Comparison of ENCODE assay signal across 13 cellular contexts in the genomic region with DNA sequence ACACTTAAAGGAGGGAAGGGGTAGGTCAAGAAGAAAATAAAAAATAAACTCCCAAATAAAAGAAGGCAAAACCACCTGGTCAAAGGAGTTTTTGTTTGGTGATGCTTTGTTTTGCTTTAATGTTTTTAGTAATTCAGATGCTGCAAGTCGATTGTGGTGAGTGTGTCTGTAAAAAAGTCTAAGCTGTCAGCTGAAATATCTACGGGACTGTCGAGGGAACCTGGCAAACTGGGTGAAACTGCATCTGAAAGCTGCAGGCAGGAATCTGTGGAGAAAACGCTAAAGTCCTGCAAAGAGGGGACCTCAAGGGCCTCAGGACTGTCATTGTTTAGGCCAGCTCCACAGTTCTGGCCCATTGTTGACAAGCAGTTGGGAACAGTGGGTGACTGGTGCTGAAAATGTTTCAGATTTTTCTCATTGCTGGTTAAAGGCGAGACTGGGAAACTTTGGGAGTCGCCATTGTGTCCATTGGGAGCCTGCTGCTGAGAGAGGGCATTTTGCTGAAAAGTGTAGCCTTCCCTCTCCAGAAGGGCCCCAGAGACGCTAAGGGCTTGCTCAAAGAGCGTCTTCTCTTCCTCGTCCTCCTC. TPM values are rescaled to one million over a fixed set of nuclear protein-coding genes. Genes with fewer than 3 reads are reported as not detected.
DNase-seq lines count a peak whose midpoint lies in the region; ATAC-seq and TF ChIP-seq lines count a peak whose summit lies in the region.
"Had no signal": no experiment of that assay in that cellular context is flagged by ENCODE, and none has a peak within 500 bp of the region (broad histone marks: within the 10 kb centered on the region; RNA-seq: fewer than 3 reads in every experiment).

No MANE protein-coding gene starts in this region.

- H3K4me3 Mint-ChIP-seq in CD8-positive, alpha-beta T cell = no peak overlapping the region

- no peak overlapping the region for H3K27ac Mint-ChIP-seq in CD8-positive, alpha-beta T cell

- intact Hi-C loops in sigmoid colon (cut with DNase I) (loop anchor here (5.0 kb wide), 1 partner anchor 67 kb away; the partner anchor contains the start of gene HOXA9), A673 (cut with micrococcal nuclease; ENCODE audit: unreplicated experiment) (no loop called here)
- intact Hi-C loops in CD8-positive, alpha-beta T cell (cut with DNase I, micrococcal nuclease) = no loop called here

- CTCF ChIA-PET in HEK293 (lab: Yijun Ruan, JAX) (interaction anchor here (0.9 kb wide), 1 partner anchor 43 kb away, joined by 3 read pairs; the partner anchor contains the start of gene HOXA5), A673 (lab: Charles Lee) (no interaction called here)
- CTCF ChIA-PET in CD8-positive, alpha-beta T cell (lab: Charles Lee) = no interaction called here

- no peak for DNase-seq in brain microvascular endothelial cell
- DNase-seq in sigmoid colon = no peak
- no peak for DNase-seq in A673 (ENCODE audit: low spot score)
- DNase-seq in NAMALWA (ENCODE audit: low spot score) = no peak
- DNase-seq in DMS53 (lab: John Stamatoyannopoulos, UW) = no peak
- DNase-seq in CD8-positive, alpha-beta T cell = no peak
- DNase-seq: activated naive CD4-positive, alpha-beta T cell treated with anti-CD3 and anti-CD28 coated beads, Interleukin-2, amount 50 U/mL, for 16 hours; NCI-H187; T-helper 2 cell had no signal

- H3K9me3 ChIP-seq in HEK293 (ENCODE audit: control insufficient read depth, insufficient read depth, low read depth, low read length) (no peaks in the 10 kb centered on the region), iPS-18c (ENCODE audit: control insufficient read depth, insufficient read depth, low read length) (peaks cover 2% of the 10 kb centered on the region), sigmoid colon (no peaks in the 10 kb centered on the region), A673 (ENCODE audit: low read depth, low read length, poor library complexity, severe bottlenecking) (no peaks in the 10 kb centered on the region)
- no peaks in the 10 kb centered on the region for H3K9me3 ChIP-seq in CD8-positive, alpha-beta T cell (ENCODE audit: low read length)

- H3K27ac ChIP-seq in HEK293 (ENCODE audit: extremely low read depth, low read depth, low read length) (no peak overlapping the region), brain microvascular endothelial cell (no peak overlapping the region), sigmoid colon (peak overlapping the region; percentile 93 to 99 (median 94)), A673 (ENCODE audit: low read depth, low read length, poor library complexity, severe bottlenecking) (no peak overlapping the region)
- H3K27ac ChIP-seq in CD8-positive, alpha-beta T cell (ENCODE audit: low read depth, low read length) = no peak overlapping the region
- H3K27ac ChIP-seq: BLaER1 had no signal

- POLR2A ChIA-PET in HEK293 (lab: Yijun Ruan, JAX) (interaction anchor here (1.2 kb wide), 1 partner anchor 31 kb away, joined by 4 read pairs; no protein-coding TSS in a partner anchor), A673 (lab: Charles Lee; ENCODE audit: low non-redundant PET) (no interaction called here)
- POLR2A ChIA-PET in CD8-positive, alpha-beta T cell (lab: Charles Lee) = no interaction called here

- no peak overlapping the region for H3K4me3 ChIP-seq in HEK293 (ENCODE audit: low read depth, low read length)
- H3K4me3 ChIP-seq in brain microvascular endothelial cell (ENCODE audit: low read depth, low read length) = peak overlapping the region; percentile 44
- peak overlapping the region; percentile 36; the same call in 1 of the 2 replicates for H3K4me3 ChIP-seq in iPS-18c (ENCODE audit: insufficient read depth, low read depth, low read length)
- peak overlapping the region; percentile 34 to 53 (median 44) for H3K4me3 ChIP-seq in sigmoid colon
- no peak overlapping the region for H3K4me3 ChIP-seq in A673 (ENCODE audit: low read depth, low read length, poor library complexity, severe bottlenecking)
- no peak overlapping the region for H3K4me3 ChIP-seq in CD8-positive, alpha-beta T cell (ENCODE audit: low read depth, low read length)
- H3K4me3 ChIP-seq: BLaER1 had no signal

- peaks cover 54% of the 10 kb centered on the region for H3K27me3 Mint-ChIP-seq in CD8-positive, alpha-beta T cell (ENCODE audit: low read depth)

- TF ChIP-seq CTCF in HEK293 (tag by site-specific recombination; IDR thresholded peaks at IDR 0.05) = no peak
- no peak for TF ChIP-seq CTCF in brain microvascular endothelial cell (IDR thresholded peaks at IDR 0.05; ENCODE audit: low read depth, low read length, missing control alignments)
- TF ChIP-seq CTCF in sigmoid colon (IDR thresholded peaks at IDR 0.05) = no peak
- no peak for TF ChIP-seq CTCF in A673 (conservative IDR thresholded peaks at IDR 0.05; ENCODE audit: low read depth, low read length)
- no peak for TF ChIP-seq CTCF in CD8-positive, alpha-beta T cell (IDR thresholded peaks at IDR 0.05)

- peaks cover 12 to 28% of the 10 kb centered on the region in 2 experiments for H3K36me3 ChIP-seq in HEK293 (ENCODE audit: control insufficient read depth in 2 of 2, insufficient read depth in 1 of 2, low read length in 2 of 2)
- H3K36me3 ChIP-seq in brain microvascular endothelial cell (replicated peaks) = no peaks in the 10 kb centered on the region
- H3K36me3 ChIP-seq in sigmoid colon = no peaks in the 10 kb centered on the region
- H3K36me3 ChIP-seq in A673 (ENCODE audit: insufficient read depth, low read length, poor library complexity, severe bottlenecking) = no peaks in the 10 kb centered on the region
- H3K36me3 ChIP-seq in CD8-positive, alpha-beta T cell (ENCODE audit: insufficient read depth, low read length) = no peaks in the 10 kb centered on the region
- H3K36me3 ChIP-seq: BLaER1 had no signal

- 19 to 62% methylated on average over 9 of the region's 9 CpGs for WGBS in sigmoid colon, 2 donors

- H3K27me3 ChIP-seq in brain microvascular endothelial cell (replicated peaks) (peaks cover 97% of the 10 kb centered on the region), sigmoid colon (no peaks in the 10 kb centered on the region), A673 (replicated peaks; ENCODE audit: insufficient read depth, low read depth, low read length, poor library complexity) (peaks cover 100% of the 10 kb centered on the region)
- H3K27me3 ChIP-seq in CD8-positive, alpha-beta T cell (ENCODE audit: insufficient read depth, low read length) = peaks cover 34% of the 10 kb centered on the region

- peaks cover 38% of the 10 kb centered on the region for H3K4me1 Mint-ChIP-seq in CD8-positive, alpha-beta T cell (ENCODE audit: low read depth)

- H3K4me1 ChIP-seq in HEK293 (ENCODE audit: control insufficient read depth, insufficient read depth, low read length) = peaks cover 7% of the 10 kb centered on the region; the same call in 1 of the 2 replicates
- H3K4me1 ChIP-seq in sigmoid colon = peaks cover 0 to 56% (median 30%) of the 10 kb centered on the region in 4 donors
- peaks cover 10% of the 10 kb centered on the region for H3K4me1 ChIP-seq in A673 (ENCODE audit: insufficient read depth, low read length, poor library complexity, severe bottlenecking)
- peaks cover 26% of the 10 kb centered on the region for H3K4me1 ChIP-seq in CD8-positive, alpha-beta T cell (ENCODE audit: insufficient read depth, low read length)
- H3K4me1 ChIP-seq: BLaER1 had no signal

- ATAC-seq in CD8-positive, alpha-beta T cell = no peak

- TF ChIP-seq EP300 in sigmoid colon (IDR thresholded peaks at IDR 0.05) = no peak

- no peaks in the 10 kb centered on the region for H3K9me3 Mint-ChIP-seq in CD8-positive, alpha-beta T cell

- in situ Hi-C loops in brain microvascular endothelial cell (cut with HindIII; ENCODE audit: low pct_ligation_motif_present, low sequenced_read_pairs) = no loop called here

- no TSS peak for BruUV-seq in A673 (replicated peaks; lab: Mats Ljungman, UMichigan)

- no peak for TF ChIP-seq POLR2A in sigmoid colon (IDR thresholded peaks at IDR 0.05)

- peaks cover 20% of the 10 kb centered on the region for H3K36me3 Mint-ChIP-seq in CD8-positive, alpha-beta T cell

TF ChIP-seq in HEK293, 187 proteins besides CTCF, POLR2A, EP300 and RAD21 (continues in another document):
- TF ChIP-seq, protein P1, sequence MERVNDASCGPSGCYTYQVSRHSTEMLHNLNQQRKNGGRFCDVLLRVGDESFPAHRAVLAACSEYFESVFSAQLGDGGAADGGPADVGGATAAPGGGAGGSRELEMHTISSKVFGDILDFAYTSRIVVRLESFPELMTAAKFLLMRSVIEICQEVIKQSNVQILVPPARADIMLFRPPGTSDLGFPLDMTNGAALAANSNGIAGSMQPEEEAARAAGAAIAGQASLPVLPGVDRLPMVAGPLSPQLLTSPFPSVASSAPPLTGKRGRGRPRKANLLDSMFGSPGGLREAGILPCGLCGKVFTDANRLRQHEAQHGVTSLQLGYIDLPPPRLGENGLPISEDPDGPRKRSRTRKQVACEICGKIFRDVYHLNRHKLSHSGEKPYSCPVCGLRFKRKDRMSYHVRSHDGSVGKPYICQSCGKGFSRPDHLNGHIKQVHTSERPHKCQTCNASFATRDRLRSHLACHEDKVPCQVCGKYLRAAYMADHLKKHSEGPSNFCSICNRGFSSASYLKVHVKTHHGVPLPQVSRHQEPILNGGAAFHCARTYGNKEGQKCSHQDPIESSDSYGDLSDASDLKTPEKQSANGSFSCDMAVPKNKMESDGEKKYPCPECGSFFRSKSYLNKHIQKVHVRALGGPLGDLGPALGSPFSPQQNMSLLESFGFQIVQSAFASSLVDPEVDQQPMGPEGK (tag by site-specific recombination; IDR thresholded peaks at IDR 0.05) = no peak
- no peak for TF ChIP-seq ZNF555 (tag by site-specific recombination; conservative IDR thresholded peaks at IDR 0.05)

RNA-seq across cellular contexts. Expression of gene HOXA2, which starts 1.8 kb away (rescaled TPM):
- 1 to 10 TPM; 1.6 to 4.3 (median 3.2) TPM for total RNA-seq in sigmoid colon
- 1 to 10 TPM in 1 of 3 donors, under 1 TPM in 2; 0.60 to 1.9 (median 0.69) TPM for polyA plus RNA-seq in sigmoid colon
- not detected in 2 replicates for total RNA-seq in A673 (2021)
- total RNA-seq in CD8-positive, alpha-beta T cell = not detected
- total RNA-seq: temporal lobe had no signal

RNA-seq across cellular contexts. Expression of gene HOXA1, which starts 4.9 kb away (rescaled TPM):
- total RNA-seq in sigmoid colon = 1 to 10 TPM in 2 of 4 donors, under 1 TPM in 2; 0.14 to 1.1 (median 0.95) TPM
- polyA plus RNA-seq in sigmoid colon = 1 to 10 TPM in 2 of 3 donors, under 1 TPM in 1; 0.69 to 2.4 (median 2.0) TPM
- not detected in 2 replicates for total RNA-seq in A673 (2021)
- total RNA-seq in CD8-positive, alpha-beta T cell = under 1 TPM; 0.79 to 0.83 TPM
- total RNA-seq: temporal lobe had no signal

RNA-seq across cellular contexts. Expression of gene HOXA4, which starts 29.9 kb away (rescaled TPM):
- total RNA-seq in sigmoid colon = 1 to 10 TPM; 2.0 to 4.2 (median 2.9) TPM
- polyA plus RNA-seq in sigmoid colon = 1 to 10 TPM in 2 of 3 donors, not detected in 1; 1.8 to 4.8 TPM
- total RNA-seq in A673 (2021) = not detected in 2 replicates
- total RNA-seq in CD8-positive, alpha-beta T cell = under 1 TPM in 1 of 2 experiments, not detected in 1; 0.36 TPM
- total RNA-seq: temporal lobe had no signal

RNA-seq across cellular contexts. Expression of gene HOXA5, which starts 42.8 kb away (rescaled TPM):
- 10 to 100 TPM in 3 of 4 donors, 1 to 10 TPM in 1; 9.2 to 12.2 (median 11.2) TPM for total RNA-seq in sigmoid colon
- 10 to 100 TPM in 1 of 3 donors, 1 to 10 TPM in 2; 3.2 to 14.3 (median 7.8) TPM for polyA plus RNA-seq in sigmoid colon
- total RNA-seq in A673 (2021) = not detected in 2 replicates
- under 1 TPM; 0.28 to 0.81 TPM for total RNA-seq in CD8-positive, alpha-beta T cell
- total RNA-seq: temporal lobe had no signal

RNA-seq across cellular contexts. Expression of gene HOXA6, which starts 46.9 kb away (rescaled TPM):
- total RNA-seq in sigmoid colon = 1 to 10 TPM; 4.2 to 10.0 (median 4.5) TPM
- polyA plus RNA-seq in sigmoid colon = 1 to 10 TPM in 2 of 3 donors, not detected in 1; 1.6 to 8.1 TPM
- total RNA-seq in A673 (2021) = not detected in 2 replicates
- total RNA-seq in CD8-positive, alpha-beta T cell = not detected
- total RNA-seq: temporal lobe had no signal

Comparison
In these comparisons a context has a peak if more than half of its experiments do, and no peak if none do; other contexts are left out.
1. H3K27ac ChIP-seq: peak in sigmoid colon (4 of 4); none in HEK293 (single experiment), brain microvascular endothelial cell (single experiment), A673 (single experiment) and CD8-positive, alpha-beta T cell (single experiment).
2. H3K4me3 ChIP-seq: peak in brain microvascular endothelial cell (single experiment), iPS-18c (single experiment) and sigmoid colon (4 of 4); none in HEK293 (single experiment), A673 (single experiment) and CD8-positive, alpha-beta T cell (single experiment).